9 cellular contexts compared by ENCODE assay signal in the genomic region with DNA sequence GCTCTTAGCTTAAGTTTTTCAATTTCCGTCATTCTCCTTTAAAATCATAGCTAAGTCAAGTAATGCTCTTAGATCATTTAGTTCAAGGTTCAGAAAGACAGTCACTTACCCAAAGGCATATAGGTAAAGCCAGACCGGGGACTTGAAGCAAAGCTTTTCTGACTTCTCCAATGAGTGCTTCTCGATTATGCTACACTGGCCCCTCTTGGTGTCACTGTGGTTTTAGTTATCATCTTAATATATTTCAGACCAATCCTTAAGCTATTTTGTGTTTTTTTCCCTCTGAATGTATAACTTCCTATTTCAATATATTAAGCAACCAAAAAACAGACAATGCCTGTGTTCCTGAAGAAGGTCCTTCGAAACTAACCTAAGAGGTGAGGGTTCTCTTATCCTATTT. TPM values are rescaled to one million over a fixed set of nuclear protein-coding genes. Genes with fewer than 3 reads are reported as not detected.
DNase-seq lines count a peak whose midpoint lies in the region; ATAC-seq, FAIRE-seq and TF ChIP-seq lines count a peak whose summit lies in the region.
"Had no signal": no experiment of that assay in that cellular context is flagged by ENCODE, and none has a peak within 500 bp of the region (broad histone marks: within the 10 kb centered on the region; RNA-seq: fewer than 3 reads in every experiment).

No MANE protein-coding gene starts in this region.

- no peaks in the 10 kb centered on the region for H3K9me3 Mint-ChIP-seq in neural crest cell

- peak; percentile 78 to 80 for TF ChIP-seq RAD21 in K562 (CRISPR knock-in tag; conservative IDR thresholded peaks at IDR 0.05 in 1 of 2, IDR thresholded peaks at IDR 0.05 in 1 of 2)

- no peaks in the 10 kb centered on the region for H3K9me1 ChIP-seq in K562 (ENCODE audit: control insufficient read depth, insufficient read depth, low read length)

- H3K9me3 ChIP-seq in Loucy (ENCODE audit: insufficient read depth, low read depth, low read length) (no peaks in the 10 kb centered on the region), K562 (replicated peaks; ENCODE audit: control insufficient read depth, insufficient read depth, low read depth, low read length) (no peaks in the 10 kb centered on the region)

- no peak overlapping the region for H3K27ac ChIP-seq in K562 (ENCODE audit: extremely low read depth, low read depth, low read length)

- FAIRE-seq in K562 (lab: Jason Lieb, UNC) = peak; percentile 44

- peaks cover 37% of the 10 kb centered on the region for H3K4me1 Mint-ChIP-seq in neural crest cell

- peaks cover 48% of the 10 kb centered on the region for H3K27me3 Mint-ChIP-seq in neural crest cell (ENCODE audit: low read depth)

- H3K36me3 ChIP-seq in GM06990 (ENCODE audit: control insufficient read depth, insufficient read depth, low read length) (peaks cover 1% of the 10 kb centered on the region), Loucy (ENCODE audit: insufficient read depth, low read length) (no peaks in the 10 kb centered on the region), K562 (ENCODE audit: control insufficient read depth, insufficient read depth, low read length) (no peaks in the 10 kb centered on the region)

- no peaks in the 10 kb centered on the region for H4K20me1 ChIP-seq in Loucy (ENCODE audit: insufficient read depth, low read length, poor library complexity, severe bottlenecking)
- no peaks in the 10 kb centered on the region for H4K20me1 ChIP-seq in K562 (replicated peaks; ENCODE audit: control insufficient read depth, insufficient read depth, low read length)

- DNase-seq in GM06990 (ENCODE audit: extremely low read depth, insufficient read length) (no peak), K562 (ENCODE audit: extremely low read depth in 1 of 4, low spot score in 3 of 4) (peak in 1 of 4 experiments; percentile 45), neural crest cell (ENCODE audit: low read depth, low spot score) (no peak), cerebellar nuclear complex (lab: John Stamatoyannopoulos, UW) (no peak), NCI-H748 treated with DMSO at 0.1 percent for 48 hours (lab: John Stamatoyannopoulos, UW) (no peak)
- DNase-seq in activated naive CD4-positive, alpha-beta T cell (lab: John Stamatoyannopoulos, UW) = no peak
- DNase-seq in activated CD8-positive, alpha-beta memory T cell treated with anti-CD3 and anti-CD28 coated beads for 24 hours = no peak
- DNase-seq: activated CD4-positive, alpha-beta T cell treated with anti-CD3 and anti-CD28 coated beads, Interleukin-2, amount 50 U/mL, for 1 hour had no signal

- H3K9me2 ChIP-seq in Loucy (replicated peaks; ENCODE audit: low read depth, low read length) = no peaks in the 10 kb centered on the region

- no peak for TF ChIP-seq EP300 in K562 (IDR thresholded peaks at IDR 0.05; ENCODE audit: low read length)

- peak; percentile 41 for TF ChIP-seq CTCF in GM06990 (IDR thresholded peaks at IDR 0.05; ENCODE audit: insufficient read depth, low read length, poor library complexity, severe bottlenecking)
- peak; percentile 72 for TF ChIP-seq CTCF in Loucy (conservative IDR thresholded peaks at IDR 0.05; ENCODE audit: low read length)
- peak; percentile 31 to 67 (median 42); a peak in 4 of 6 replicates for TF ChIP-seq CTCF in K562 (IDR thresholded peaks at IDR 0.05 in 2 of 3, conservative IDR thresholded peaks at IDR 0.05 in 1 of 3; ENCODE audit: insufficient read depth in 2 of 3, low read depth in 1 of 3, low read length in 3 of 3)
- TF ChIP-seq CTCF in neural crest cell (conservative IDR thresholded peaks at IDR 0.05) = no peak

- intact Hi-C loops in K562 (cut with micrococcal nuclease) = loop anchor here (1.0 to 10.0 kb wide), 5 partner anchors 133 to 658 kb away; no protein-coding TSS in a partner anchor

- H3K79me2 ChIP-seq in Loucy (ENCODE audit: insufficient read depth, low read length) (no peaks in the 10 kb centered on the region), K562 (ENCODE audit: control insufficient read depth, insufficient read depth, low read length) (no peaks in the 10 kb centered on the region)

- no peaks in the 10 kb centered on the region for H3K27me3 ChIP-seq in GM06990 (replicated peaks; ENCODE audit: control insufficient read depth, insufficient read depth, low read length)
- no peaks in the 10 kb centered on the region for H3K27me3 ChIP-seq in Loucy (ENCODE audit: insufficient read depth, low read length, poor library complexity, severe bottlenecking)
- H3K27me3 ChIP-seq in K562 (ENCODE audit: control insufficient read depth in 2 of 2, insufficient read depth in 2 of 2, low read length in 2 of 2) = no peaks in the 10 kb centered on the region

- H3K36me3 Mint-ChIP-seq in neural crest cell (ENCODE audit: low read depth) = no peaks in the 10 kb centered on the region

- H3K4me3 Mint-ChIP-seq in neural crest cell = peak overlapping the region; percentile 8

- H3K27ac Mint-ChIP-seq in neural crest cell (ENCODE audit: unreplicated experiment) = no peak overlapping the region

- H2AFZ ChIP-seq in Loucy (ENCODE audit: low read length) (no peak overlapping the region), K562 (ENCODE audit: low read depth, low read length) (no peak overlapping the region; the same call in 1 of the 2 replicates)

- 22% methylated on average over 4 of the region's 4 CpGs for WGBS in K562 (ENCODE audit: insufficient coverage, low coverage, missing lambda C conversion rate)

- H3K4me1 ChIP-seq in Loucy (ENCODE audit: insufficient read depth, low read length, poor library complexity, severe bottlenecking) (peaks cover 26% of the 10 kb centered on the region), K562 (replicated peaks in 1 of 2; ENCODE audit: control insufficient read depth in 2 of 2, insufficient read depth in 2 of 2, low read length in 2 of 2) (peaks cover 3 to 7% of the 10 kb centered on the region in 2 experiments; a peak in 2 of 5 replicates)

- H3K9ac ChIP-seq in Loucy (ENCODE audit: low read depth, low read length, poor library complexity, severe bottlenecking) (no peak overlapping the region), K562 (ENCODE audit: insufficient read depth in 1 of 2, low read depth in 2 of 2, low read length in 2 of 2) (no peak overlapping the region)

- no peak for TF ChIP-seq POLR2A in K562 (conservative IDR thresholded peaks at IDR 0.05)

- POLR2A ChIA-PET in K562 (lab: Yijun Ruan, JAX) = interaction anchor here (0.9 to 1.6 kb wide), 3 partner anchors 9 to 45 kb away, joined by 3 to 11 read pairs (median 3); no protein-coding TSS in a partner anchor

- in situ Hi-C loops in K562 (cut with MboI) = no loop called here

- CTCF ChIA-PET in K562 (lab: Yijun Ruan, JAX; ENCODE audit: low intra/inter-chr PET ratio) = interaction anchor here (0.5 to 2.7 kb wide), 3 partner anchors 133 to 1182 kb away, joined by 3 to 16 read pairs (median 3); no protein-coding TSS in a partner anchor

- H3F3A ChIP-seq in Loucy (ENCODE audit: low read depth) = no peaks in the 10 kb centered on the region

- H3K4me2 ChIP-seq in Loucy (ENCODE audit: low read depth, low read length, poor library complexity, severe bottlenecking) (no peak overlapping the region), K562 (ENCODE audit: insufficient read depth, low read length) (no peak overlapping the region)

- H3K4me3 ChIP-seq in GM06990 (replicated peaks; ENCODE audit: low read depth, low read length) (peak overlapping the region; percentile 70), Loucy (ENCODE audit: low read length, poor library complexity, severe bottlenecking) (no peak overlapping the region), K562 (no peak overlapping the region)

- ATAC-seq in K562 = peak; percentile 60

- no TSS peak for BruUV-seq in K562 (replicated peaks; lab: Mats Ljungman, UMichigan)

TF ChIP-seq in K562, 482 proteins besides CTCF, POLR2A, EP300 and RAD21 (continues in another document):
- TF ChIP-seq NRF1 (conservative IDR thresholded peaks at IDR 0.05 in 1 of 2, IDR thresholded peaks at IDR 0.05 in 1 of 2) = no peak
- TF ChIP-seq MBD2 (IDR thresholded peaks at IDR 0.05; ENCODE audit: borderline replicate concordance, low read depth) = no peak
- no peak for TF ChIP-seq ZNF146 (CRISPR knock-in tag; IDR thresholded peaks at IDR 0.05; ENCODE audit: unreplicated experiment)
- TF ChIP-seq DEAF1 (CRISPR knock-in tag; IDR thresholded peaks at IDR 0.05) = peak; percentile 26; the same call in 1 of the 2 replicates
- no peak for TF ChIP-seq ZNF239 (CRISPR knock-in tag; IDR thresholded peaks at IDR 0.05)
- TF ChIP-seq DACH1 (IDR thresholded peaks at IDR 0.05; ENCODE audit: partially characterized antibody) = no peak
- no peak for TF ChIP-seq HDAC3 (IDR thresholded peaks at IDR 0.05; ENCODE audit: borderline replicate concordance, partially characterized antibody)

RNA-seq across cellular contexts. Expression of gene PRDM1, which starts 3.8 kb away (rescaled TPM):
- total RNA-seq in K562 (2011; cell fraction: chromatin; rRNA removed; ENCODE audit: low replicate concordance) = 1.9 and 4.4 TPM in 2 replicates
- 1.1 and 1.3 TPM in 2 replicates for total RNA-seq in K562 (2011; cell fraction: nucleolus; rRNA removed)
- 0.95 and 1.1 TPM in 2 replicates for total RNA-seq in K562 (2011; cell fraction: nucleoplasm; rRNA removed)
- 0.27 and 0.29 TPM in 2 replicates for total RNA-seq in K562 (2014; rRNA removed)
- total RNA-seq in K562 (2014; rRNA removed; fragmentation: Illumina TruSeq; extraction: Trizol) = 0.40 and 0.61 TPM in 2 replicates
- 0.19 and 0.47 TPM in 2 replicates for total RNA-seq in K562 (2015; rRNA removed; fragmentation: Illumina TruSeq; extraction: Trizol)
- 0.67 and 0.86 TPM in 2 replicates for total RNA-seq in K562 (2021)
- 0.18 and 0.21 TPM in 2 replicates for polyA plus RNA-seq in K562 (2011; rRNA removed)
- 0.07 and 0.36 TPM in 2 replicates for polyA plus RNA-seq in K562 (2011; cell fraction: cytosol; rRNA removed)
- polyA plus RNA-seq in K562 (2011; cell fraction: nucleus; rRNA removed) = 0.11 and 1.1 TPM in 2 replicates
- polyA plus RNA-seq in K562 (2012) = 0.89 and 1.1 TPM in 2 replicates
- 0.89 and 1.4 TPM in 2 replicates for polyA plus RNA-seq in K562 (2014; fragmentation: Illumina TruSeq; extraction: Trizol)
- under 1 TPM; 0.20 to 0.21 TPM for polyA plus RNA-seq in K562 (2014; fragmentation: Nextera tagmentation; extraction: Ambion mirVana)
- 0.09 and 0.13 TPM in 2 replicates for polyA plus RNA-seq in K562 (2014; rRNA removed)
- polyA minus RNA-seq in K562 (2011; rRNA and poly(A)+ RNA removed) = 0.18 and 0.98 TPM in 2 replicates
- polyA minus RNA-seq in K562 (2011; cell fraction: cytosol; rRNA and poly(A)+ RNA removed) = 1.1 and 1.6 TPM in 2 replicates
- polyA minus RNA-seq in K562 (2011; cell fraction: nucleus; rRNA and poly(A)+ RNA removed) = 0.94 and 1.00 TPM in 2 replicates
- total RNA-seq in neural crest cell = 1.2 and 1.7 TPM in 2 replicates
